Comparison of ENCODE assay signal across 16 cellular contexts in genomic region chr5:154677921-154678320, GRCh38.
A peak's percentile ranks its signal among the peaks of the same experiment; 100 is the strongest.
DNase-seq lines count a peak whose midpoint lies in the region; ATAC-seq and TF ChIP-seq lines count a peak whose summit lies in the region.
"Had no signal": no experiment of that assay in that cellular context is flagged by ENCODE, and none has a peak within 500 bp of the region (broad histone marks: within the 10 kb centered on the region; RNA-seq: fewer than 3 reads in every experiment).

No MANE protein-coding gene starts in this region.

- no peak for TF ChIP-seq POLR2A in NB4 (IDR thresholded peaks at IDR 0.05; ENCODE audit: extremely low read depth, insufficient read length)

- H3K27me3 ChIP-seq in H7 (ENCODE audit: control insufficient read depth, insufficient read depth, low read length), result no peaks in the 10 kb centered on the region
- H3K27me3 ChIP-seq: Peyer's patch had no signal

- no peak for TF ChIP-seq CTCF in NB4 (IDR thresholded peaks at IDR 0.05; ENCODE audit: low read depth, low read length)
- TF ChIP-seq CTCF in choroid plexus epithelial cell (conservative IDR thresholded peaks at IDR 0.05; ENCODE audit: low read depth, low read length), result no peak

- intact Hi-C loops in posterior vena cava (cut with DNase I), result no loop called here

- H3K4me3 ChIP-seq in H7 (ENCODE audit: insufficient read depth, low read depth, low read length), result no peak overlapping the region
- H3K4me3 ChIP-seq in NB4 (ENCODE audit: low read depth, low read length), result no peak overlapping the region
- H3K4me3 ChIP-seq in choroid plexus epithelial cell (ENCODE audit: low read depth, low read length), result no peak overlapping the region
- H3K4me3 ChIP-seq: Peyer's patch had no signal

- no peak for ATAC-seq in HG03175 (IDR thresholded peaks at IDR 0.05; ENCODE audit: unreplicated experiment)
- ATAC-seq: activated T-cell treated with anti-CD3 and anti-CD28 coated beads, Interleukin-2, amount 50 U/mL, for 4 hours; natural killer cell had no signal

- peak; percentile 28 for DNase-seq in H7
- peak; percentile 68 for DNase-seq in NB4 (ENCODE audit: low read depth)
- DNase-seq in choroid plexus epithelial cell (ENCODE audit: low read depth), result peak; percentile 50
- DNase-seq in kidney tubule cell (ENCODE audit: low spot score), result peak; percentile 27
- DNase-seq in H4 (ENCODE audit: low spot score), result no peak
- no peak for DNase-seq in COLO668 (lab: John Stamatoyannopoulos, UW; ENCODE audit: unreplicated experiment)
- DNase-seq in posterior vena cava (ENCODE audit: low spot score), result no peak
- DNase-seq: activated CD4-positive, alpha-beta memory T cell treated with anti-CD3 and anti-CD28 coated beads for 36 hours; activated T-cell treated with anti-CD3 and anti-CD28 coated beads, Interleukin-2, amount 50 U/mL, for 4 hours; natural killer cell; NCI-H187; NCI-H526; Peyer's patch; stimulated activated CD4-positive, alpha-beta T cell treated with anti-CD3 and anti-CD28 coated beads, Interleukin-2, amount 100 ng/mL, for 48 hours; SW 1271 had no signal

- no peaks in the 10 kb centered on the region for H3K36me3 ChIP-seq in H7 (replicated peaks; ENCODE audit: control insufficient read depth, insufficient read depth, low read length)
- H3K36me3 ChIP-seq: Peyer's patch had no signal

Comparison
In these comparisons a context has a peak if more than half of its experiments do, and no peak if none do; other contexts are left out.
1. DNase-seq: peak in H7 (single experiment), NB4 (single experiment), choroid plexus epithelial cell (single experiment) and kidney tubule cell (single experiment); none in H4 (single experiment), COLO668 (single experiment) and posterior vena cava (single experiment).